27 cellular contexts compared by ENCODE assay signal in genomic region chr2:158131919-158132566, GRCh38. TPM values are rescaled to one million over a fixed set of nuclear protein-coding genes. Genes with fewer than 3 reads are reported as not detected.
A peak's percentile ranks its signal among the peaks of the same experiment; 100 is the strongest.
DNase-seq lines count a peak whose midpoint lies in the region; ATAC-seq and TF ChIP-seq lines count a peak whose summit lies in the region.
"Had no signal": no experiment of that assay in that cellular context is flagged by ENCODE, and none has a peak within 500 bp of the region (broad histone marks: within the 10 kb centered on the region; RNA-seq: fewer than 3 reads in every experiment).

No MANE protein-coding gene starts in this region.

- peak; percentile 95 for DNase-seq in Caki2 (ENCODE audit: low read depth)
- DNase-seq in NCI-H82 treated with DMSO at 0.1 percent for 48 hours (lab: John Stamatoyannopoulos, UW; ENCODE audit: unreplicated experiment): peak; percentile 75
- peak; percentile 96 for DNase-seq in kidney tubule cell (ENCODE audit: low spot score)
- no peak for DNase-seq in progenitor cell of endocrine pancreas (ENCODE audit: low spot score, unreplicated experiment)
- no peak for DNase-seq in NCI-H1092 treated with DMSO at 0.1 percent for 48 hours (lab: John Stamatoyannopoulos, UW)
- no peak for DNase-seq in AG08396 (ENCODE audit: low spot score)
- DNase-seq: activated naive CD8-positive, alpha-beta T cell treated with anti-CD3 and anti-CD28 coated beads for 36 hours; DMS79; HCEC 1CT; hypothalamus; left ventricle myocardium inferior; NCI-H1930; NCI-H226; NK-92 treated with Interleukin-12 subunit alpha and Interleukin-12 subunit beta, amount 100 ng/mL, for 24 hours; sigmoid colon; stimulated activated naive CD8-positive, alpha-beta T cell treated with anti-CD3 and anti-CD28 coated beads, Interleukin-15, Interleukin-2, amounts not matched to agents 100 U/mL and 50 U/mL, for 24 hours; upper lobe of left lung had no signal

- TF ChIP-seq CTCF in progenitor cell of endocrine pancreas (IDR thresholded peaks at IDR 0.05; ENCODE audit: unreplicated experiment): no peak

- H3K27ac Mint-ChIP-seq in progenitor cell of endocrine pancreas: peak overlapping the region; percentile 76
- H3K27ac Mint-ChIP-seq: activated naive CD8-positive, alpha-beta T cell treated with anti-CD3 and anti-CD28 coated beads for 36 hours had no signal

- H3K36me3 Mint-ChIP-seq in progenitor cell of endocrine pancreas (ENCODE audit: insufficient read depth): no peaks in the 10 kb centered on the region
- H3K36me3 Mint-ChIP-seq: activated naive CD8-positive, alpha-beta T cell treated with anti-CD3 and anti-CD28 coated beads for 36 hours; brain had no signal

- no peaks in the 10 kb centered on the region for H3K27me3 Mint-ChIP-seq in progenitor cell of endocrine pancreas

- peaks cover 44% of the 10 kb centered on the region for H3K4me1 Mint-ChIP-seq in progenitor cell of endocrine pancreas (ENCODE audit: low read depth)
- H3K4me1 Mint-ChIP-seq: activated naive CD8-positive, alpha-beta T cell treated with anti-CD3 and anti-CD28 coated beads for 36 hours had no signal

- in situ Hi-C loops in Caki2 (cut with HindIII; ENCODE audit: low pct_unique_long_range_greater_than_20kb, low sequenced_read_pairs): no loop called here

- H3K9me3 Mint-ChIP-seq in progenitor cell of endocrine pancreas (ENCODE audit: low read depth): peaks cover 4% of the 10 kb centered on the region
- H3K9me3 Mint-ChIP-seq: activated naive CD8-positive, alpha-beta T cell treated with anti-CD3 and anti-CD28 coated beads for 36 hours had no signal

- no peak overlapping the region for H3K4me3 Mint-ChIP-seq in progenitor cell of endocrine pancreas (ENCODE audit: low read depth)
- H3K4me3 Mint-ChIP-seq: activated naive CD8-positive, alpha-beta T cell treated with anti-CD3 and anti-CD28 coated beads for 36 hours; brain had no signal

- ATAC-seq in HG03159 (IDR thresholded peaks at IDR 0.05; ENCODE audit: unreplicated experiment) (no peak), HG02852 (IDR thresholded peaks at IDR 0.05; ENCODE audit: unreplicated experiment) (no peak)
- ATAC-seq: K562; SK-N-SH treated with all-trans-retinoic acid at 6 μM for 48 hours; stimulated activated naive CD8-positive, alpha-beta T cell treated with anti-CD3 and anti-CD28 coated beads, Interleukin-15, Interleukin-2, amounts not matched to agents 100 U/mL and 50 U/mL, for 24 hours had no signal

RNA-seq across cellular contexts. Expression of gene UPP2, which starts 30.4 kb away (rescaled TPM):
- not detected in 2 replicates for total RNA-seq in Caki2 (2014; rRNA removed; shearing (Covaris generic); ENCODE audit: low replicate concordance)
- not detected in 2 replicates for total RNA-seq in progenitor cell of endocrine pancreas
- total RNA-seq: activated CD8-positive, alpha-beta memory T cell treated with anti-CD3 and anti-CD28 coated beads for 36 hours; activated naive CD8-positive, alpha-beta T cell treated with anti-CD3 and anti-CD28 coated beads for 36 hours; endothelial cell of umbilical vein; fibroblast of villous mesenchyme; K562; left ventricle myocardium inferior; omental fat pad; RPMI7951; sigmoid colon; upper lobe of left lung had no signal

Comparison
In these comparisons a context has a peak if more than half of its experiments do, and no peak if none do; other contexts are left out.
1. DNase-seq: peak in Caki2 (single experiment), NCI-H82 treated with DMSO at 0.1 percent for 48 hours (single experiment) and kidney tubule cell (single experiment); none in progenitor cell of endocrine pancreas (single experiment), NCI-H1092 treated with DMSO at 0.1 percent for 48 hours (single experiment) and AG08396 (single experiment).